Comparison of ENCODE assay signal across 7 cellular contexts in genomic region chr11:125494987-125495725, GRCh38. TPM values are rescaled to one million over a fixed set of nuclear protein-coding genes. Genes with fewer than 3 reads are reported as not detected.
DNase-seq lines count a peak whose midpoint lies in the region; ATAC-seq, FAIRE-seq and TF ChIP-seq lines count a peak whose summit lies in the region.

No MANE protein-coding gene starts in this region.

- peak overlapping the region; percentile 96 for H3K4me2 ChIP-seq in MM.1S (ENCODE audit: low read depth, low read length)

- H3K4me3 ChIP-seq in MM.1S (ENCODE audit: low read length) (peak overlapping the region; percentile 64), bronchial epithelial cell (ENCODE audit: low read depth, low read length) (peak overlapping the region; percentile 73), iPS-20b (ENCODE audit: low read length) (peak overlapping the region; percentile 79)

- H3K4me1 ChIP-seq in MM.1S (ENCODE audit: low read length) (no peaks in the 10 kb centered on the region), iPS-20b (ENCODE audit: insufficient read depth, low read length) (peaks cover 10% of the 10 kb centered on the region; the same call in 1 of the 2 replicates)

- TF ChIP-seq CTCF in MM.1S (IDR thresholded peaks at IDR 0.05; ENCODE audit: low read length) (no peak), bronchial epithelial cell (IDR thresholded peaks at IDR 0.05; ENCODE audit: insufficient read depth, low read length, severe bottlenecking) (no peak)

- H3F3A ChIP-seq in MM.1S (ENCODE audit: insufficient read depth, low read length), result no peaks in the 10 kb centered on the region

- H3K27ac ChIP-seq in MM.1S (ENCODE audit: low read length) (no peak overlapping the region), iPS-20b (ENCODE audit: low read length) (peak overlapping the region; percentile 7)

- intact Hi-C loops in sciatic nerve (cut with DNase I), result no loop called here

- H4K20me1 ChIP-seq in MM.1S (ENCODE audit: insufficient read depth, low read length), result no peaks in the 10 kb centered on the region

- H2AFZ ChIP-seq in MM.1S (ENCODE audit: low read length), result no peak overlapping the region

- no peak for TF ChIP-seq POLR2A in GM12892 (IDR thresholded peaks at IDR 0.05; ENCODE audit: low read depth, low read length)

- FAIRE-seq in bronchial epithelial cell (lab: Jason Lieb, UNC) (no peak), GM12892 (lab: Jason Lieb, UNC) (no peak)

- H3K9me3 ChIP-seq in MM.1S (replicated peaks; ENCODE audit: insufficient read depth, low read length) (no peaks in the 10 kb centered on the region), iPS-20b (ENCODE audit: insufficient read depth, low read depth, low read length) (no peaks in the 10 kb centered on the region)

- DNase-seq in MM.1S (no peak), bronchial epithelial cell (ENCODE audit: low read depth) (peak; percentile 69), sciatic nerve (ENCODE audit: low spot score) (peak; percentile 72), GM12892 (ENCODE audit: insufficient read length) (no peak)

- peaks cover 15% of the 10 kb centered on the region for H3K27me3 ChIP-seq in MM.1S (replicated peaks; ENCODE audit: insufficient read depth, low read length)
- no peaks in the 10 kb centered on the region for H3K27me3 ChIP-seq in bronchial epithelial cell (ENCODE audit: control insufficient read depth, insufficient read depth, low read length)
- H3K27me3 ChIP-seq in iPS-20b (ENCODE audit: insufficient read depth, low read length), result peaks cover 9% of the 10 kb centered on the region; the same call in 1 of the 2 replicates

- H3K9ac ChIP-seq in MM.1S (ENCODE audit: low read length) (no peak overlapping the region), iPS-20b (ENCODE audit: low read depth, low read length) (peak overlapping the region; percentile 80)

- no peaks in the 10 kb centered on the region for H3K9me2 ChIP-seq in MM.1S (replicated peaks; ENCODE audit: insufficient read depth, low read length)

- H3K36me3 ChIP-seq in MM.1S (replicated peaks; ENCODE audit: insufficient read depth, low read length) (no peaks in the 10 kb centered on the region), bronchial epithelial cell (ENCODE audit: control insufficient read depth, insufficient read depth, low read length) (no peaks in the 10 kb centered on the region), iPS-20b (ENCODE audit: insufficient read depth, low read depth, low read length) (no peaks in the 10 kb centered on the region)

- ATAC-seq in GM18502 (IDR thresholded peaks at IDR 0.05; ENCODE audit: poor library complexity, unreplicated experiment) (peak; percentile 26), sciatic nerve (peak; percentile 68), GM18870 (IDR thresholded peaks at IDR 0.05; ENCODE audit: unreplicated experiment) (no peak)

- no peaks in the 10 kb centered on the region for H3K79me2 ChIP-seq in MM.1S (ENCODE audit: low read length)

RNA-seq across cellular contexts. Expression of gene FEZ1, which starts 0.9 kb away (rescaled TPM):
- total RNA-seq in bronchial epithelial cell (111 and 112 TPM in 2 replicates), sciatic nerve (151 TPM)
- polyA plus RNA-seq in GM12892 (2012; ENCODE audit: missing spikeins), result 10.6 TPM

Comparison
In these comparisons a context has a peak if more than half of its experiments do, and no peak if none do; other contexts are left out.
1. DNase-seq: peak in bronchial epithelial cell (single experiment) and sciatic nerve (single experiment); none in MM.1S (single experiment) and GM12892 (single experiment).
2. Peak in every context shown above with its lines, with median percentiles within 50 percentile points of each other: H3K4me3 ChIP-seq.